In the genomic region with DNA sequence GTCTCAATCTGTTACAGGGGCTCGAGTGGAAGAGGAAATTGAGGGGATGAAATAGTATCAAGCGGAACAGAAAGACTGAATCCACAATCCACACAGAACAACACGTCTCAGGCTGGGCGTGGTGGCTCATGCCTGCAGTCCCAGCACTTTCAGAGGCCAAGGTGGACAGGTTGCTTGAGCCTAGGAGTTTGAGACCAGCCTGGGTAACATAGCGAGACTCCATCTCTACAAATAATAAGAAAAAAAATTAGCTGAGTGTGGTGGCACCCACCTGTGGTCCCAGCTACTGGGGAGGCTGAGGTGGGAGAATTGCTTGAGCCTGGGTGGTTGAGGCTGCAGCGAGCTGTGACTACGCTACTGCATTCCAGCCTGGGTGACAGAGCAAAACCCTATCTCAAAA, we compare ENCODE assay signal across 15 cellular contexts. TPM values are rescaled to one million over a fixed set of nuclear protein-coding genes. Genes with fewer than 3 reads are reported as not detected.
DNase-seq lines count a peak whose midpoint lies in the region; ATAC-seq lines count a peak whose summit lies in the region.
"Had no signal": no experiment of that assay in that cellular context is flagged by ENCODE, and none has a peak within 500 bp of the region (broad histone marks: within the 10 kb centered on the region; RNA-seq: fewer than 3 reads in every experiment).

No MANE protein-coding gene starts in this region.

- H3K4me1 Mint-ChIP-seq in activated naive CD4-positive, alpha-beta T cell treated with anti-CD3 and anti-CD28 coated beads, Interleukin-2, amount 10 ng/mL, durations not matched to agents 7 days and 5 days = peaks cover 89% of the 10 kb centered on the region
- peaks cover 6 to 31% (median 18%) of the 10 kb centered on the region in 3 donors for H3K4me1 Mint-ChIP-seq in IgD-negative memory B cell
- H3K4me1 Mint-ChIP-seq in activated T-helper 2 cell treated with anti-CD3 and anti-CD28 coated beads, Interferon-gamma antibody, Interleukin-2, Interleukin-4, amounts not matched to agents 10 μg/mL and 5 μg/mL and 100 μg/mL, durations not matched to agents 14 hours and 24 hours and 36 hours (ENCODE audit: low read depth) = peaks cover 76% of the 10 kb centered on the region
- peaks cover 72 to 82% of the 10 kb centered on the region in 2 donors for H3K4me1 Mint-ChIP-seq in natural killer cell treated with Interleukin-12 subunit alpha and Interleukin-12 subunit beta and Interleukin-15 and Interleukin-18, amount 100 ng/mL, for 72 hours (ENCODE audit: low read depth in 2 of 2)

- peak overlapping the region; percentile 8 to 25 for H3K27ac Mint-ChIP-seq in activated naive CD4-positive, alpha-beta T cell treated with anti-CD3 and anti-CD28 coated beads, Interleukin-2, amount 50 U/mL, for 72 hours
- no peak overlapping the region for H3K27ac Mint-ChIP-seq in activated naive CD4-positive, alpha-beta T cell treated with anti-CD3 and anti-CD28 coated beads, Interleukin-2, amount 10 ng/mL, durations not matched to agents 7 days and 5 days
- H3K27ac Mint-ChIP-seq in IgD-negative memory B cell = peak overlapping the region in 2 of 3 donors; percentile 63 to 80
- peak overlapping the region; percentile 10 for H3K27ac Mint-ChIP-seq in activated T-helper 2 cell treated with anti-CD3 and anti-CD28 coated beads, Interferon-gamma antibody, Interleukin-2, Interleukin-4, amounts not matched to agents 10 μg/mL and 5 μg/mL and 100 μg/mL, durations not matched to agents 14 hours and 24 hours and 36 hours
- peak overlapping the region; percentile 68 to 92 for H3K27ac Mint-ChIP-seq in natural killer cell treated with Interleukin-12 subunit alpha and Interleukin-12 subunit beta and Interleukin-15 and Interleukin-18, amount 100 ng/mL, for 72 hours
- H3K27ac Mint-ChIP-seq: HFFc6 had no signal

- peaks cover 0 to 30% of the 10 kb centered on the region in 2 donors for H3K36me3 Mint-ChIP-seq in activated naive CD4-positive, alpha-beta T cell treated with anti-CD3 and anti-CD28 coated beads, Interleukin-2, amount 50 U/mL, for 72 hours
- H3K36me3 Mint-ChIP-seq in activated naive CD4-positive, alpha-beta T cell treated with anti-CD3 and anti-CD28 coated beads, Interleukin-2, amount 10 ng/mL, durations not matched to agents 7 days and 5 days = peaks cover 67% of the 10 kb centered on the region
- H3K36me3 Mint-ChIP-seq in IgD-negative memory B cell = peaks cover 8% of the 10 kb centered on the region
- peaks cover 81% of the 10 kb centered on the region for H3K36me3 Mint-ChIP-seq in activated T-helper 2 cell treated with anti-CD3 and anti-CD28 coated beads, Interferon-gamma antibody, Interleukin-2, Interleukin-4, amounts not matched to agents 10 μg/mL and 5 μg/mL and 100 μg/mL, durations not matched to agents 14 hours and 24 hours and 36 hours (ENCODE audit: low read depth)
- H3K36me3 Mint-ChIP-seq in natural killer cell treated with Interleukin-12 subunit alpha and Interleukin-12 subunit beta and Interleukin-15 and Interleukin-18, amount 100 ng/mL, for 72 hours = peaks cover 10% of the 10 kb centered on the region

- H3K9me3 Mint-ChIP-seq in activated naive CD4-positive, alpha-beta T cell treated with anti-CD3 and anti-CD28 coated beads, Interleukin-2, amount 50 U/mL, for 72 hours = no peaks in the 10 kb centered on the region
- no peaks in the 10 kb centered on the region for H3K9me3 Mint-ChIP-seq in activated naive CD4-positive, alpha-beta T cell treated with anti-CD3 and anti-CD28 coated beads, Interleukin-2, amount 10 ng/mL, durations not matched to agents 7 days and 5 days
- H3K9me3 Mint-ChIP-seq in IgD-negative memory B cell = no peaks in the 10 kb centered on the region
- peaks cover 5% of the 10 kb centered on the region for H3K9me3 Mint-ChIP-seq in activated T-helper 2 cell treated with anti-CD3 and anti-CD28 coated beads, Interferon-gamma antibody, Interleukin-2, Interleukin-4, amounts not matched to agents 10 μg/mL and 5 μg/mL and 100 μg/mL, durations not matched to agents 14 hours and 24 hours and 36 hours
- H3K9me3 Mint-ChIP-seq in natural killer cell treated with Interleukin-12 subunit alpha and Interleukin-12 subunit beta and Interleukin-15 and Interleukin-18, amount 100 ng/mL, for 72 hours = no peaks in the 10 kb centered on the region
- H3K9me3 Mint-ChIP-seq: HFFc6 had no signal

- no peaks in the 10 kb centered on the region for H3K27me3 Mint-ChIP-seq in activated naive CD4-positive, alpha-beta T cell treated with anti-CD3 and anti-CD28 coated beads, Interleukin-2, amount 10 ng/mL, durations not matched to agents 7 days and 5 days
- no peaks in the 10 kb centered on the region for H3K27me3 Mint-ChIP-seq in IgD-negative memory B cell
- no peaks in the 10 kb centered on the region for H3K27me3 Mint-ChIP-seq in activated T-helper 2 cell treated with anti-CD3 and anti-CD28 coated beads, Interferon-gamma antibody, Interleukin-2, Interleukin-4, amounts not matched to agents 10 μg/mL and 5 μg/mL and 100 μg/mL, durations not matched to agents 14 hours and 24 hours and 36 hours (ENCODE audit: low read depth)
- H3K27me3 Mint-ChIP-seq in natural killer cell treated with Interleukin-12 subunit alpha and Interleukin-12 subunit beta and Interleukin-15 and Interleukin-18, amount 100 ng/mL, for 72 hours = no peaks in the 10 kb centered on the region

- intact Hi-C loops in activated T-helper 2 cell treated with anti-CD3 and anti-CD28 coated beads, Interferon-gamma antibody, Interleukin-2, Interleukin-4, amounts not matched to agents 10 μg/mL and 5 μg/mL and 100 μg/mL, durations not matched to agents 14 hours and 24 hours and 36 hours (cut with micrococcal nuclease) = no loop called here

- DNase-seq in activated naive CD4-positive, alpha-beta T cell treated with anti-CD3 and anti-CD28 coated beads, Interleukin-2, amount 50 U/mL, for 72 hours (ENCODE audit: low spot score in 2 of 2) = no peak
- no peak for DNase-seq in activated naive CD4-positive, alpha-beta T cell treated with anti-CD3 and anti-CD28 coated beads, Interleukin-2, amount 10 ng/mL, durations not matched to agents 7 days and 5 days
- DNase-seq in activated T-helper 2 cell treated with anti-CD3 and anti-CD28 coated beads, Interferon-gamma antibody, Interleukin-2, Interleukin-4, amounts not matched to agents 10 μg/mL and 5 μg/mL and 100 μg/mL, durations not matched to agents 14 hours and 24 hours and 36 hours (ENCODE audit: low spot score) = no peak
- peak; percentile 18 for DNase-seq in natural killer cell treated with Interleukin-12 subunit alpha and Interleukin-12 subunit beta and Interleukin-15 and Interleukin-18, amount 100 ng/mL, for 72 hours (ENCODE audit: low spot score)
- no peak for DNase-seq in stimulated activated naive CD4-positive, alpha-beta T cell (lab: John Stamatoyannopoulos, UW)
- no peak for DNase-seq in OCI-M1 (lab: John Stamatoyannopoulos, UW)
- DNase-seq: DND-41; HFFc6; NCI-H1105; NCI-H2081; NCI-H446 treated with DMSO at 0.1 percent for 48 hours; NK-92 treated with Interleukin-12 subunit alpha and Interleukin-12 subunit beta, amount 100 ng/mL, for 24 hours; SHP77 treated with DMSO at 0.1 percent for 48 hours had no signal

- no peak overlapping the region for H3K4me3 Mint-ChIP-seq in activated naive CD4-positive, alpha-beta T cell treated with anti-CD3 and anti-CD28 coated beads, Interleukin-2, amount 10 ng/mL, durations not matched to agents 7 days and 5 days
- no peak overlapping the region for H3K4me3 Mint-ChIP-seq in IgD-negative memory B cell
- H3K4me3 Mint-ChIP-seq in activated T-helper 2 cell treated with anti-CD3 and anti-CD28 coated beads, Interferon-gamma antibody, Interleukin-2, Interleukin-4, amounts not matched to agents 10 μg/mL and 5 μg/mL and 100 μg/mL, durations not matched to agents 14 hours and 24 hours and 36 hours (ENCODE audit: low read depth) = no peak overlapping the region
- peak overlapping the region; percentile 72 for H3K4me3 Mint-ChIP-seq in natural killer cell treated with Interleukin-12 subunit alpha and Interleukin-12 subunit beta and Interleukin-15 and Interleukin-18, amount 100 ng/mL, for 72 hours
- H3K4me3 Mint-ChIP-seq: HFFc6 had no signal

- ATAC-seq in activated naive CD4-positive, alpha-beta T cell treated with anti-CD3 and anti-CD28 coated beads, Interleukin-2, amount 50 U/mL, for 72 hours = no peak
- ATAC-seq in natural killer cell treated with Interleukin-12 subunit alpha and Interleukin-12 subunit beta and Interleukin-15 and Interleukin-18, amount 100 ng/mL, for 72 hours = no peak
- ATAC-seq: K562 had no signal

- CTCF ChIA-PET in activated naive CD4-positive, alpha-beta T cell treated with anti-CD3 and anti-CD28 coated beads, Interleukin-2, amount 10 ng/mL, durations not matched to agents 7 days and 5 days (lab: Charles Lee) = no interaction called here

RNA-seq across cellular contexts. Expression of a gene that starts 25.7 kb away (rescaled TPM):
- total RNA-seq in activated naive CD4-positive, alpha-beta T cell treated with anti-CD3 and anti-CD28 coated beads, Interleukin-2, amount 50 U/mL, for 72 hours = 10 to 100 TPM; 68.9 to 69.0 TPM
- polyA plus RNA-seq in IgD-negative memory B cell = 64.8 TPM
- 58.0 and 59.4 TPM in 2 replicates for total RNA-seq in activated T-helper 2 cell treated with anti-CD3 and anti-CD28 coated beads, Interferon-gamma antibody, Interleukin-2, Interleukin-4, amounts not matched to agents 10 μg/mL and 5 μg/mL and 100 μg/mL, durations not matched to agents 14 hours and 24 hours and 36 hours
- 10 to 100 TPM; 62.0 to 87.0 TPM for total RNA-seq in natural killer cell treated with Interleukin-12 subunit alpha and Interleukin-12 subunit beta and Interleukin-15 and Interleukin-18, amount 100 ng/mL, for 72 hours
